Comparison of ENCODE assay signal across 26 cellular contexts in the genomic region with DNA sequence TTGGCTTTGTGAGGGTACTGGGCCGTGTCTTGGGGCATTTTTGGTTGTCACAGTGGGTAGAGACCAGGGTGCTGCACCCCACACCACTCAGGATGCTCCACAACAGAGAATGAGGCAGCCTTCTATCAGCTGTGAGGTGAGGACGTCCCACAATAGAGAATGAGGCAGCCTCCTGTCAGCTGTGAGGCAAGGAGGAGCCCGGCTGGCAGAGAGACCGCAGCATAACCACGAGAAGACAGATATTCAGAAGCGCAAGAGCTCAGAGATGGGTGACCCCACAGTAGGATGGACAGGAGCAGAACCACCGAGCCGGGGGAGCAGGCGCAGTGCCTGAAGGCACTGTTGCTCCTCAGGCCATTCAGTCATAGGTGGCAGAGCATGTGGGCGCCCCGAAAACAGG.
"Had no signal": no experiment of that assay in that cellular context is flagged by ENCODE, and none has a peak within 500 bp of the region (broad histone marks: within the 10 kb centered on the region; RNA-seq: fewer than 3 reads in every experiment).

No MANE protein-coding gene starts in this region.

- H3K27me3 ChIP-seq: MG63 had no signal

- H3K27ac Mint-ChIP-seq: activated CD4-positive, alpha-beta memory T cell treated with anti-CD3 and anti-CD28 coated beads, Interleukin-2, amount 10 ng/mL, durations not matched to agents 7 days and 5 days; activated CD4-positive, alpha-beta T cell treated with anti-CD3 and anti-CD28 coated beads for 36 hours; activated naive CD8-positive, alpha-beta T cell had no signal

- H3K27me3 Mint-ChIP-seq: activated CD4-positive, alpha-beta memory T cell treated with anti-CD3 and anti-CD28 coated beads, Interleukin-2, amount 10 ng/mL, durations not matched to agents 7 days and 5 days; activated CD4-positive, alpha-beta T cell treated with anti-CD3 and anti-CD28 coated beads for 36 hours; activated naive CD8-positive, alpha-beta T cell had no signal

- H3K4me3 ChIP-seq: MG63 had no signal

- H3K27ac ChIP-seq: VCaP had no signal

- ATAC-seq: activated CD4-positive, alpha-beta T cell treated with anti-CD3 and anti-CD28 coated beads for 36 hours had no signal

- H3K9me3 Mint-ChIP-seq: activated CD4-positive, alpha-beta memory T cell treated with anti-CD3 and anti-CD28 coated beads, Interleukin-2, amount 10 ng/mL, durations not matched to agents 7 days and 5 days; brain had no signal

- DNase-seq: activated CD4-positive, alpha-beta memory T cell treated with anti-CD3 and anti-CD28 coated beads, Interleukin-2, amount 10 ng/mL, durations not matched to agents 7 days and 5 days; activated CD4-positive, alpha-beta T cell treated with anti-CD3 and anti-CD28 coated beads for 36 hours; activated CD4-positive, alpha-beta T cell treated with anti-CD3 and anti-CD28 coated beads, Interleukin-2, amount 50 U/mL, for 1 hour; activated CD8-positive, alpha-beta memory T cell treated with anti-CD3 and anti-CD28 coated beads, Interleukin-2, amount 50 U/mL, for 48 hours; activated effector memory CD4-positive, alpha-beta T cell treated with Interleukin-2 at 50 U/mL for 16 hours; activated naive CD4-positive, alpha-beta T cell; activated T-cell treated with anti-CD3 and anti-CD28 coated beads, Interleukin-2, amount 50 U/mL, for 1 hour; amygdala; MG63; MV-4-11; NCI-H1092 treated with DMSO at 0.1 percent for 48 hours; NCI-H1417 treated with DMSO at 0.1 percent for 48 hours; NCI-H1694; NCI-H2029; NCI-H2107; NCI-H2171 treated with DMSO at 0.1 percent for 48 hours; NCI-H345; NCI-H510A; NCI-H526 treated with DMSO at 0.1 percent for 48 hours; NCI-H82; SIG-M5; T-helper 2 cell; T1000 had no signal

- H3K4me3 Mint-ChIP-seq: activated CD4-positive, alpha-beta memory T cell treated with anti-CD3 and anti-CD28 coated beads, Interleukin-2, amount 10 ng/mL, durations not matched to agents 7 days and 5 days; activated CD4-positive, alpha-beta T cell treated with anti-CD3 and anti-CD28 coated beads for 36 hours; activated naive CD8-positive, alpha-beta T cell; brain had no signal

- H3K9me3 ChIP-seq: MG63 had no signal
